12 cellular contexts compared by ENCODE assay signal in the genomic region with DNA sequence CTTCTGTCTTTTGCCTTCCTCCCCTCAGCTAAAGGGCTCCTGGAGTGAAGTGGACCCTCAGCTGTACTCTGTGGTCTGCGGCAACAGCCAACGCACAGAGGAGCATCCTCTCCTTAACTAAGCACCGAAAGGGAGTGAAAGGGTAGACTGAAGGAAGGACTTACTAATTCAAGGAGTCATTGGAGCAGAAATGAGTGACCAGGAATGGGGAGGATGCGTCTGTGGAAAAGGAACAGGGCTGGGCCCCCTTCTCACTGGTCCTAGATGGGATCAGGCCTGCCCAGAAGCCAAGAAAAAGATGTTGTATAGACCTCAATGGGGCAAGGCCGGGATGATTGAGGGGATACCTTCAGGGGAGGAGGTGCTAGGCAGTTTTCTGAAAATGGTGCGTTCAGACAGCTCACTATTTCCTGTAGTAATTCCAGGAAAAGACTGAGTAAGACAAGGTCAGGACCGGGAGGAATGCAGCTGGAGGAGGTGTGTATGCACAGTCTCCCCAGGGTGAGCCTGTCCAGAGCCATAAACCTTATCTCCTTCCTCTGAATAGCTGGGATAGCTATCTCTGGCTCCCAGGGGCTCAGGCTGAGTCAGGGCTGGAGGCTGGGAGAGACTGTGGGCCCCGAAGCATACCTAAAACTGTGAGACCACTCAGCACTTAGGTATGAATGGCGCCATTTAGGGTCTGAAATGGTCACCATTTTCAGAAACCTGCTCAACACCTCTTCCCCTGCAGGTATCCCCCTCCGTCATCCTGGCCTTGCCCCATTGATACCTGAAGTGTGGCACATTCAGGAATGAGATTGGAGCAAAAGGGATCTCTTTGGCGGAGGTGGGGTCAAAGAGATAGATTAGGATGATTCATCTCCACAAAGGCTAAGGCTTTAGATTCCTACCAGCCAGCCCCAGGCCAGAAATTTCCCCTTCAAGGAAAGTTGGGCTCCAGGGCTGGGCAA. TPM values are rescaled to one million over a fixed set of nuclear protein-coding genes. Genes with fewer than 3 reads are reported as not detected.
A peak's percentile ranks its signal among the peaks of the same experiment; 100 is the strongest.
DNase-seq lines count a peak whose midpoint lies in the region; ATAC-seq lines count a peak whose summit lies in the region.
"Had no signal": no experiment of that assay in that cellular context is flagged by ENCODE, and none has a peak within 500 bp of the region (broad histone marks: within the 10 kb centered on the region; RNA-seq: fewer than 3 reads in every experiment).

No MANE protein-coding gene starts in this region.

- POLR2A ChIA-PET in naive thymus-derived CD8-positive, alpha-beta T cell (lab: Charles Lee) = no interaction called here

- H3K36me3 Mint-ChIP-seq in stimulated activated effector memory CD8-positive, alpha-beta T cell treated with anti-CD3 and anti-CD28 coated beads, Interleukin-12 subunit alpha, Interleukin-12 subunit beta, amount 100 ng/mL, for 72 hours = no peaks in the 10 kb centered on the region
- no peaks in the 10 kb centered on the region for H3K36me3 Mint-ChIP-seq in naive thymus-derived CD8-positive, alpha-beta T cell
- H3K36me3 Mint-ChIP-seq: CD4-positive, alpha-beta memory T cell; naive thymus-derived CD4-positive, alpha-beta T cell had no signal

- H3K4me3 Mint-ChIP-seq in stimulated activated effector memory CD8-positive, alpha-beta T cell treated with anti-CD3 and anti-CD28 coated beads, Interleukin-12 subunit alpha, Interleukin-12 subunit beta, amount 100 ng/mL, for 72 hours = no peak overlapping the region
- no peak overlapping the region for H3K4me3 Mint-ChIP-seq in naive thymus-derived CD8-positive, alpha-beta T cell
- H3K4me3 Mint-ChIP-seq: naive thymus-derived CD4-positive, alpha-beta T cell had no signal

- DNase-seq in A172 (ENCODE audit: low spot score) = peak; percentile 98
- DNase-seq in HK-2 (ENCODE audit: unreplicated experiment) = peak; percentile 64
- DNase-seq in astrocyte of the hippocampus (ENCODE audit: low read depth, low spot score) = peak; percentile 85
- DNase-seq in kidney tubule cell (ENCODE audit: low spot score) = peak; percentile 97
- DNase-seq in NCI-H345 treated with DMSO at 0.1 percent for 48 hours (lab: John Stamatoyannopoulos, UW; ENCODE audit: unreplicated experiment) = no peak
- no peak for DNase-seq in stimulated activated effector memory CD8-positive, alpha-beta T cell treated with anti-CD3 and anti-CD28 coated beads, Interleukin-12 subunit alpha, Interleukin-12 subunit beta, amount 100 ng/mL, for 72 hours (ENCODE audit: low spot score in 2 of 2)
- DNase-seq in naive thymus-derived CD8-positive, alpha-beta T cell = no peak
- no peak for DNase-seq in NCI-H524 treated with DMSO at 0.1 percent for 48 hours (lab: John Stamatoyannopoulos, UW)
- DNase-seq: activated CD8-positive, alpha-beta memory T cell treated with anti-CD3 and anti-CD28 coated beads for 24 hours; CD4-positive, alpha-beta memory T cell; effector memory CD4-positive, alpha-beta T cell; naive thymus-derived CD4-positive, alpha-beta T cell had no signal

- H3K4me1 Mint-ChIP-seq in stimulated activated effector memory CD8-positive, alpha-beta T cell treated with anti-CD3 and anti-CD28 coated beads, Interleukin-12 subunit alpha, Interleukin-12 subunit beta, amount 100 ng/mL, for 72 hours = no peaks in the 10 kb centered on the region
- no peaks in the 10 kb centered on the region for H3K4me1 Mint-ChIP-seq in naive thymus-derived CD8-positive, alpha-beta T cell
- H3K4me1 Mint-ChIP-seq: CD4-positive, alpha-beta memory T cell had no signal

- no peaks in the 10 kb centered on the region for H3K9me3 Mint-ChIP-seq in stimulated activated effector memory CD8-positive, alpha-beta T cell treated with anti-CD3 and anti-CD28 coated beads, Interleukin-12 subunit alpha, Interleukin-12 subunit beta, amount 100 ng/mL, for 72 hours
- no peaks in the 10 kb centered on the region for H3K9me3 Mint-ChIP-seq in naive thymus-derived CD8-positive, alpha-beta T cell
- H3K9me3 Mint-ChIP-seq: CD4-positive, alpha-beta memory T cell; naive thymus-derived CD4-positive, alpha-beta T cell had no signal

- H3K27me3 Mint-ChIP-seq in naive thymus-derived CD8-positive, alpha-beta T cell = peaks cover 0 to 9% (median 4%) of the 10 kb centered on the region in 5 donors

- ATAC-seq in stimulated activated effector memory CD8-positive, alpha-beta T cell treated with anti-CD3 and anti-CD28 coated beads, Interleukin-12 subunit alpha, Interleukin-12 subunit beta, amount 100 ng/mL, for 72 hours = no peak
- no peak for ATAC-seq in naive thymus-derived CD8-positive, alpha-beta T cell
- ATAC-seq: naive thymus-derived CD4-positive, alpha-beta T cell had no signal

- H3K27ac Mint-ChIP-seq in stimulated activated effector memory CD8-positive, alpha-beta T cell treated with anti-CD3 and anti-CD28 coated beads, Interleukin-12 subunit alpha, Interleukin-12 subunit beta, amount 100 ng/mL, for 72 hours = no peak overlapping the region
- no peak overlapping the region for H3K27ac Mint-ChIP-seq in naive thymus-derived CD8-positive, alpha-beta T cell
- H3K27ac Mint-ChIP-seq: CD4-positive, alpha-beta memory T cell; naive thymus-derived CD4-positive, alpha-beta T cell had no signal

RNA-seq across cellular contexts. Expression of a gene that starts 20.2 kb away (rescaled TPM):
- 287 and 407 TPM in 2 replicates for total RNA-seq in A172 (2014; rRNA removed; shearing (Covaris generic))
- under 1 TPM; 0.52 to 0.66 TPM for total RNA-seq in naive thymus-derived CD8-positive, alpha-beta T cell
- polyA plus RNA-seq in naive thymus-derived CD8-positive, alpha-beta T cell = not detected

RNA-seq across cellular contexts. Expression of a gene that starts 23.9 kb away (rescaled TPM):
- total RNA-seq in A172 (2014; rRNA removed; shearing (Covaris generic)) = 1,324 and 2,186 TPM in 2 replicates
- 10 to 100 TPM in 1 of 2 experiments, 1 to 10 TPM in 1; 9.7 to 10.6 TPM for total RNA-seq in naive thymus-derived CD8-positive, alpha-beta T cell
- polyA plus RNA-seq in naive thymus-derived CD8-positive, alpha-beta T cell = 1 to 10 TPM; 3.5 to 9.3 (median 9.0) TPM

Comparison
In these comparisons a context has a peak if more than half of its experiments do, and no peak if none do; other contexts are left out.
1. DNase-seq: peak in A172 (single experiment), HK-2 (single experiment), astrocyte of the hippocampus (single experiment) and kidney tubule cell (single experiment); none in NCI-H345 treated with DMSO at 0.1 percent for 48 hours (single experiment), stimulated activated effector memory CD8-positive, alpha-beta T cell treated with anti-CD3 and anti-CD28 coated beads, Interleukin-12 subunit alpha, Interleukin-12 subunit beta, amount 100 ng/mL, for 72 hours (0 of 2), naive thymus-derived CD8-positive, alpha-beta T cell (0 of 10) and NCI-H524 treated with DMSO at 0.1 percent for 48 hours (single experiment).
2. RNA of a gene that starts 20.2 kb away (total RNA-seq): 287 to 407 TPM in A172; 0.52 to 0.66 TPM in naive thymus-derived CD8-positive, alpha-beta T cell; every median in the first group is over 100 times any median in the second.
3. RNA of a gene that starts 23.9 kb away (total RNA-seq): 1,324 to 2,186 TPM in A172; 9.7 to 10.6 TPM in naive thymus-derived CD8-positive, alpha-beta T cell; every median in the first group is over 100 times any median in the second.